8 cellular contexts compared by ENCODE assay signal in the genomic region with DNA sequence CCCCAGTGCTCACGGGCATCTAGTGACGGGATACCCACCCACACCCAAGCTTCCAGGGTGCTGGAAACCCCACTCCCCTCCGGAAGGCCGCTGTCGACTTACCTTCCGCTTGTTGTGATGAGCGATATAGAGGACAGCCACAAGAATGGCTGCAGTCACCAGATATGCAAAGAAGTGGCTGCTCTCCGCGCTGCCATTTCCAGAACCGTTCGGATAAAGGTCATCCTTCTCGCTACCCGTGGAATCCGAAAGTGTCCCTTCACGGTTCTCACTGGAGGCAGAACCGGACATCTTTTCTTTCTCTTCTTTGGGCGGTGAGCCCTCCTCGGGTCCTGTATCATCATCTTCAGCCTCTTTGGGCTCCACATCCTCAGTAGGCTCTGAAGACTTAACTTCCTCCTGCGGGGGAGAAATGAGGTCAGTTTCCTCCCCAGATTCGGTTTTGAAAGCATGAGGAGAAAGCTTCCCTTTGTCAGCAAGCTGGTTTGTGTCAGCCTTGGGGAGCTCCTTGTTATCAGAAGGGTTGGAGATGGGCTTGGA. TPM values are rescaled to one million over a fixed set of nuclear protein-coding genes. Genes with fewer than 3 reads are reported as not detected.
A peak's percentile ranks its signal among the peaks of the same experiment; 100 is the strongest.
DNase-seq lines count a peak whose midpoint lies in the region; ATAC-seq and TF ChIP-seq lines count a peak whose summit lies in the region.

No MANE protein-coding gene starts in this region.

- peaks cover 18% of the 10 kb centered on the region; the same call in 1 of the 2 replicates for H3F3A ChIP-seq in MM.1S (ENCODE audit: insufficient read depth, low read length)

- POLR2A ChIA-PET in activated CD4-positive, alpha-beta memory T cell treated with anti-CD3 and anti-CD28 coated beads for 36 hours (lab: Charles Lee): interaction anchor here (0.9 to 3.0 kb wide), 13 partner anchors 8 to 387 kb away, joined by 3 to 42 read pairs (median 9); partner anchors contain the start of genes ELMOD3, GGCX, MAT2A and RETSAT

- no peaks in the 10 kb centered on the region for H3K27me3 Mint-ChIP-seq in activated CD4-positive, alpha-beta memory T cell treated with anti-CD3 and anti-CD28 coated beads for 36 hours
- no peaks in the 10 kb centered on the region for H3K27me3 Mint-ChIP-seq in osteocyte (ENCODE audit: unreplicated experiment)

- TF ChIP-seq CTCF in MM.1S (IDR thresholded peaks at IDR 0.05; ENCODE audit: low read length) (no peak), epithelial cell of proximal tubule (conservative IDR thresholded peaks at IDR 0.05; ENCODE audit: low read depth, low read length) (no peak), osteocyte (IDR thresholded peaks at IDR 0.05) (no peak)

- H3K36me3 ChIP-seq in MM.1S (replicated peaks; ENCODE audit: insufficient read depth, low read length): 0 out of 2 replicates have a peak, but pooled peaks cover 13% of the 10 kb centered on the region

- H3K9me3 Mint-ChIP-seq in activated CD4-positive, alpha-beta memory T cell treated with anti-CD3 and anti-CD28 coated beads for 36 hours: no peaks in the 10 kb centered on the region
- no peaks in the 10 kb centered on the region for H3K9me3 Mint-ChIP-seq in osteocyte (ENCODE audit: unreplicated experiment)

- H2AFZ ChIP-seq in MM.1S (ENCODE audit: low read length): no peak overlapping the region

- H3K27ac ChIP-seq in MM.1S (ENCODE audit: low read length): peak overlapping the region; percentile 96; the same call in 1 of the 2 replicates

- DNase-seq in Daoy (ENCODE audit: low read depth) (peak; percentile 25), MM.1S (peak; percentile 66), epithelial cell of proximal tubule (ENCODE audit: low read depth) (no peak), osteocyte (ENCODE audit: extremely low spot score, unreplicated experiment) (no peak), retina (no peak), NCI-H2227 treated with DMSO at 0.1 percent for 48 hours (lab: John Stamatoyannopoulos, UW) (no peak)
- peak; percentile 74 for DNase-seq in activated CD4-positive, alpha-beta memory T cell treated with anti-CD3 and anti-CD28 coated beads for 36 hours

- peaks cover 16% of the 10 kb centered on the region for H3K4me1 ChIP-seq in MM.1S (ENCODE audit: low read length)

- intact Hi-C loops in activated CD4-positive, alpha-beta memory T cell treated with anti-CD3 and anti-CD28 coated beads for 36 hours (cut with micrococcal nuclease): loop anchor here (2.0 to 5.0 kb wide), 4 partner anchors 16 to 388 kb away; partner anchors contain the start of genes MAT2A and RNF181

- peak overlapping the region; percentile 99 for H3K27ac Mint-ChIP-seq in activated CD4-positive, alpha-beta memory T cell treated with anti-CD3 and anti-CD28 coated beads for 36 hours
- H3K27ac Mint-ChIP-seq in osteocyte (ENCODE audit: unreplicated experiment): peak overlapping the region; percentile 97

- no peaks in the 10 kb centered on the region for H3K27me3 ChIP-seq in MM.1S (replicated peaks; ENCODE audit: insufficient read depth, low read length)

- ATAC-seq in GM21619 (IDR thresholded peaks at IDR 0.05; ENCODE audit: unreplicated experiment): peak; percentile 27

- H3K4me3 ChIP-seq in MM.1S (ENCODE audit: low read length): peak overlapping the region; percentile 98
- H3K4me3 ChIP-seq in epithelial cell of proximal tubule (ENCODE audit: low read depth, low read length): peak overlapping the region; percentile 76

- H3K9me2 ChIP-seq in MM.1S (replicated peaks; ENCODE audit: insufficient read depth, low read length): no peaks in the 10 kb centered on the region

- H3K36me3 Mint-ChIP-seq in activated CD4-positive, alpha-beta memory T cell treated with anti-CD3 and anti-CD28 coated beads for 36 hours: peaks cover 60% of the 10 kb centered on the region
- H3K36me3 Mint-ChIP-seq in osteocyte (ENCODE audit: unreplicated experiment): peaks cover 32% of the 10 kb centered on the region

- peaks cover 51% of the 10 kb centered on the region for H3K4me1 Mint-ChIP-seq in activated CD4-positive, alpha-beta memory T cell treated with anti-CD3 and anti-CD28 coated beads for 36 hours (ENCODE audit: low read depth)
- peaks cover 38% of the 10 kb centered on the region for H3K4me1 Mint-ChIP-seq in osteocyte (ENCODE audit: unreplicated experiment)

- H3K79me2 ChIP-seq in MM.1S (ENCODE audit: low read length): peaks cover 64% of the 10 kb centered on the region

- CTCF ChIA-PET in activated CD4-positive, alpha-beta memory T cell treated with anti-CD3 and anti-CD28 coated beads for 36 hours (lab: Charles Lee): interaction anchor here (0.9 to 3.3 kb wide), 5 partner anchors 26 to 401 kb away, joined by 4 to 16 read pairs (median 6); partner anchors contain the start of genes ELMOD3 and RETSAT

- H3K4me2 ChIP-seq in MM.1S (ENCODE audit: low read depth, low read length): peak overlapping the region; percentile 93

- H3K4me3 Mint-ChIP-seq in activated CD4-positive, alpha-beta memory T cell treated with anti-CD3 and anti-CD28 coated beads for 36 hours: peak overlapping the region; percentile 98
- peak overlapping the region; percentile 94 for H3K4me3 Mint-ChIP-seq in osteocyte (ENCODE audit: unreplicated experiment)

- peak overlapping the region; percentile 98 for H3K9ac ChIP-seq in MM.1S (ENCODE audit: low read length)

- H4K20me1 ChIP-seq in MM.1S (ENCODE audit: insufficient read depth, low read length): peaks cover 17% of the 10 kb centered on the region

- H3K9me3 ChIP-seq in MM.1S (replicated peaks; ENCODE audit: insufficient read depth, low read length): no peaks in the 10 kb centered on the region

RNA-seq across cellular contexts. Expression of gene TGOLN2, which starts 1.3 kb away (rescaled TPM):
- total RNA-seq in Daoy (2014; rRNA removed; shearing (Covaris generic)): 43.7 and 55.3 TPM in 2 replicates
- 10 to 100 TPM; 84.8 to 85.9 TPM for total RNA-seq in activated CD4-positive, alpha-beta memory T cell treated with anti-CD3 and anti-CD28 coated beads for 36 hours
- total RNA-seq in epithelial cell of proximal tubule (72.4 and 74.7 TPM in 2 replicates), osteocyte (91.2 and 94.8 TPM in 2 replicates)

RNA-seq across cellular contexts. Expression of gene RETSAT, which starts 27.9 kb away (rescaled TPM):
- total RNA-seq in Daoy (2014; rRNA removed; shearing (Covaris generic)): 11.4 and 18.8 TPM in 2 replicates
- total RNA-seq in activated CD4-positive, alpha-beta memory T cell treated with anti-CD3 and anti-CD28 coated beads for 36 hours: 10 to 100 TPM; 22.6 to 22.8 TPM
- total RNA-seq in epithelial cell of proximal tubule (26.3 and 29.1 TPM in 2 replicates), osteocyte (34.1 and 38.8 TPM in 2 replicates)

RNA-seq across cellular contexts. Expression of gene ELMOD3, which starts 28.1 kb away (rescaled TPM):
- 7.5 and 8.5 TPM in 2 replicates for total RNA-seq in Daoy (2014; rRNA removed; shearing (Covaris generic))
- 10 to 100 TPM; 11.1 to 15.0 TPM for total RNA-seq in activated CD4-positive, alpha-beta memory T cell treated with anti-CD3 and anti-CD28 coated beads for 36 hours
- total RNA-seq in epithelial cell of proximal tubule: 9.5 and 11.9 TPM in 2 replicates
- total RNA-seq in osteocyte: 19.6 and 21.1 TPM in 2 replicates

Comparison
In these comparisons a context has a peak if more than half of its experiments do, and no peak if none do; other contexts are left out.
1. DNase-seq: peak in Daoy (single experiment), MM.1S (single experiment) and activated CD4-positive, alpha-beta memory T cell treated with anti-CD3 and anti-CD28 coated beads for 36 hours (single experiment); none in epithelial cell of proximal tubule (single experiment), osteocyte (single experiment), retina (single experiment) and NCI-H2227 treated with DMSO at 0.1 percent for 48 hours (single experiment).